ENCODE assay signal across 8 cellular contexts in genomic region chr1:230979389-230979716, GRCh38. TPM values are rescaled to one million over a fixed set of nuclear protein-coding genes. Genes with fewer than 3 reads are reported as not detected.
A peak's percentile ranks its signal among the peaks of the same experiment; 100 is the strongest.
DNase-seq lines count a peak whose midpoint lies in the region; ATAC-seq, FAIRE-seq and TF ChIP-seq lines count a peak whose summit lies in the region.

No MANE protein-coding gene starts in this region.

- BruUV-seq in GM12878 (replicated peaks; lab: Mats Ljungman, UMichigan), result TSS peak; percentile 83

- H3K27me3 Mint-ChIP-seq in activated naive CD4-positive, alpha-beta T cell treated with anti-CD3 and anti-CD28 coated beads, Interleukin-2, amount 50 U/mL, for 24 hours, result no peaks in the 10 kb centered on the region

- TF ChIP-seq RAD21 in GM12878 (IDR thresholded peaks at IDR 0.05; ENCODE audit: insufficient read depth, low read depth, low read length), result no peak

- peak overlapping the region; percentile 43 for H3K9ac ChIP-seq in GM12878 (ENCODE audit: control insufficient read depth, insufficient read depth, low read length)

- WGBS in GM12878 (ENCODE audit: insufficient coverage, insufficient replicate concordance, low lambda C conversion rate, missing lambda C conversion rate), result 3% methylated on average over 12 of the region's 12 CpGs
- 6% methylated on average over 6 of the region's 12 CpGs for WGBS in right lobe of liver (ENCODE audit: insufficient coverage, low coverage, low lambda C conversion rate, missing lambda C conversion rate)
- WGBS in transverse colon (ENCODE audit: low coverage in 1 of 2), 2 donors, result 6 to 20% methylated on average over 2 to 12 of the region's 12 CpGs

- CTCF ChIA-PET in GM12878 (lab: Yijun Ruan, JAX), result interaction anchor here (0.5 to 1.6 kb wide), 9 partner anchors 46 to 336 kb away, joined by 3 to 6 read pairs (median 4); no protein-coding TSS in a partner anchor

- H3K4me1 ChIP-seq in GM12878 (ENCODE audit: control insufficient read depth, insufficient read depth, low read length), result peaks cover 13% of the 10 kb centered on the region; the same call in 1 of the 2 replicates
- H3K4me1 ChIP-seq in right lobe of liver, result peaks cover 0 to 12% (median 5%) of the 10 kb centered on the region in 4 donors
- H3K4me1 ChIP-seq in transverse colon, result peaks cover 10 to 51% (median 33%) of the 10 kb centered on the region in 4 donors

- SMC1A ChIA-PET in GM12878 (lab: Charles Lee; ENCODE audit: uncharacterized antibody, unreplicated experiment), result interaction anchor here (0.9 to 7.2 kb wide), 7 partner anchors 9 to 112 kb away, joined by 3 to 69 read pairs (median 3); no protein-coding TSS in a partner anchor

- no peak for TF ChIP-seq EP300 in GM12878 (IDR thresholded peaks at IDR 0.05; ENCODE audit: borderline replicate concordance in 1 of 2, control insufficient read depth in 1 of 2, low read depth in 2 of 2, low read length in 2 of 2)
- TF ChIP-seq EP300 in transverse colon (IDR thresholded peaks at IDR 0.05; ENCODE audit: low read depth), result no peak

- H3K9me3 ChIP-seq in GM12878 (replicated peaks; ENCODE audit: control insufficient read depth, insufficient read depth, low read length), result no peaks in the 10 kb centered on the region
- H3K9me3 ChIP-seq in right lobe of liver, result no peaks in the 10 kb centered on the region
- no peaks in the 10 kb centered on the region for H3K9me3 ChIP-seq in transverse colon

- no peak for ATAC-seq in activated naive CD4-positive, alpha-beta T cell treated with anti-CD3 and anti-CD28 coated beads, Interleukin-2, amount 50 U/mL, for 72 hours
- no peak for ATAC-seq in GM12878
- ATAC-seq in right lobe of liver, result no peak

- H3K79me2 ChIP-seq in GM12878 (ENCODE audit: control insufficient read depth, insufficient read depth, low read length), result peaks cover 48% of the 10 kb centered on the region

- H3K27ac ChIP-seq in GM12878 (ENCODE audit: control insufficient read depth, insufficient read depth), result peak overlapping the region; percentile 58
- peak overlapping the region in 1 of 3 donors; percentile 53 for H3K27ac ChIP-seq in right lobe of liver
- peak overlapping the region; percentile 83 to 93 (median 89) for H3K27ac ChIP-seq in transverse colon

- peaks cover 2% of the 10 kb centered on the region for H3K36me3 Mint-ChIP-seq in activated naive CD4-positive, alpha-beta T cell treated with anti-CD3 and anti-CD28 coated beads, Interleukin-2, amount 50 U/mL, for 24 hours
- peaks cover 7 to 26% of the 10 kb centered on the region in 2 donors for H3K36me3 Mint-ChIP-seq in activated naive CD4-positive, alpha-beta T cell treated with anti-CD3 and anti-CD28 coated beads, Interleukin-2, amount 50 U/mL, for 72 hours

- intact Hi-C loops in GM12878 (cut with micrococcal nuclease; ENCODE audit: unreplicated experiment), result loop anchor here (2.0 to 5.0 kb wide), 3 partner anchors 63 to 337 kb away; partner anchors contain the start of gene COG2
- intact Hi-C loops in right lobe of liver (cut with DNase I), result no loop called here
- intact Hi-C loops in transverse colon (cut with DNase I; ENCODE audit: low total_unique reads), result no loop called here

- POLR2A ChIA-PET in GM12878 (lab: Charles Lee), result interaction anchor here (0.6 to 1.9 kb wide), 2 partner anchors 21 to 247 kb away, joined by 6 to 8 read pairs; no protein-coding TSS in a partner anchor

- H3K36me3 ChIP-seq in GM12878 (ENCODE audit: control insufficient read depth in 2 of 2, insufficient read depth in 2 of 2, low read length in 1 of 2), result peaks cover 0 to 4% of the 10 kb centered on the region in 2 experiments; a peak in 2 of 4 replicates
- no peaks in the 10 kb centered on the region for H3K36me3 ChIP-seq in right lobe of liver
- peaks cover 0 to 5% (median 2%) of the 10 kb centered on the region in 4 donors for H3K36me3 ChIP-seq in transverse colon

- H3K4me1 Mint-ChIP-seq in activated naive CD4-positive, alpha-beta T cell treated with anti-CD3 and anti-CD28 coated beads, Interleukin-2, amount 50 U/mL, for 24 hours, result peaks cover 33% of the 10 kb centered on the region

- H3K4me3 ChIP-seq in GM12878 (peak overlapping the region; percentile 84), right lobe of liver (peak overlapping the region; percentile 63 to 78 (median 63)), transverse colon (peak overlapping the region; percentile 44 to 95 (median 91))

- in situ Hi-C loops in GM12878 (cut with MboI), result no loop called here
- in situ Hi-C loops in transverse colon (cut with MboI; ENCODE audit: low pct_ligation_motif_present in 1 of 4, low pct_unique_long_range_greater_than_20kb in 1 of 4, low sequenced_read_pairs in 3 of 4), result no loop called here

- H4K20me1 ChIP-seq in GM12878 (ENCODE audit: control insufficient read depth, insufficient read depth), result no peaks in the 10 kb centered on the region

- H3K27ac Mint-ChIP-seq in activated naive CD4-positive, alpha-beta T cell treated with anti-CD3 and anti-CD28 coated beads, Interleukin-2, amount 50 U/mL, for 24 hours, result peak overlapping the region; percentile 95
- H3K27ac Mint-ChIP-seq in activated naive CD4-positive, alpha-beta T cell treated with anti-CD3 and anti-CD28 coated beads, Interleukin-2, amount 50 U/mL, for 72 hours, result peak overlapping the region in 1 of 2 donors; percentile 85

- RAD21 ChIA-PET in GM12878 (lab: Charles Lee; ENCODE audit: unreplicated experiment), result interaction anchor here (0.7 to 3.8 kb wide), 7 partner anchors 21 to 113 kb away, joined by 3 to 24 read pairs (median 3); no protein-coding TSS in a partner anchor

- TF ChIP-seq POLR2A in GM12878 (IDR thresholded peaks at IDR 0.05; ENCODE audit: low read depth, low read length), result no peak
- TF ChIP-seq POLR2A in right lobe of liver (IDR thresholded peaks at IDR 0.05), result no peak
- no peak for TF ChIP-seq POLR2A in transverse colon (IDR thresholded peaks at IDR 0.05)

- H3K9me3 Mint-ChIP-seq in activated naive CD4-positive, alpha-beta T cell treated with anti-CD3 and anti-CD28 coated beads, Interleukin-2, amount 50 U/mL, for 24 hours, result no peaks in the 10 kb centered on the region
- H3K9me3 Mint-ChIP-seq in activated naive CD4-positive, alpha-beta T cell treated with anti-CD3 and anti-CD28 coated beads, Interleukin-2, amount 50 U/mL, for 72 hours, result no peaks in the 10 kb centered on the region

- TF ChIP-seq CTCF in GM12878 (IDR thresholded peaks at IDR 0.05 in 2 of 3, conservative IDR thresholded peaks at IDR 0.05 in 1 of 3; ENCODE audit: control insufficient read depth in 2 of 3, extremely low read depth in 1 of 3, insufficient read depth in 1 of 3, low read depth in 3 of 3, low read length in 3 of 3), result no peak
- TF ChIP-seq CTCF in right lobe of liver (IDR thresholded peaks at IDR 0.05), result no peak
- TF ChIP-seq CTCF in transverse colon (IDR thresholded peaks at IDR 0.05), result no peak

- H3K4me3 Mint-ChIP-seq in activated naive CD4-positive, alpha-beta T cell treated with anti-CD3 and anti-CD28 coated beads, Interleukin-2, amount 50 U/mL, for 24 hours, result no peak overlapping the region

- peak overlapping the region; percentile 67 for H3K4me2 ChIP-seq in GM12878 (ENCODE audit: control insufficient read depth, insufficient read depth)

- H2AFZ ChIP-seq in GM12878 (ENCODE audit: control insufficient read depth, low read depth, low read length), result peak overlapping the region; percentile 80

- FAIRE-seq in GM12878 (lab: Jason Lieb, UNC), result no peak

- DNase-seq in activated naive CD4-positive, alpha-beta T cell treated with anti-CD3 and anti-CD28 coated beads, Interleukin-2, amount 50 U/mL, for 72 hours (ENCODE audit: low spot score in 2 of 2), result no peak
- DNase-seq in GM12878 (ENCODE audit: low read depth, low spot score) (no peak), right lobe of liver (no peak), transverse colon (no peak), NCI-H510A (lab: John Stamatoyannopoulos, UW) (no peak), NAMALWA (ENCODE audit: low spot score) (no peak), dedifferentiated amniotic fluid mesenchymal stem cell (ENCODE audit: extremely low spot score) (no peak)

- no peaks in the 10 kb centered on the region for H3K27me3 ChIP-seq in GM12878 (replicated peaks in 1 of 2; ENCODE audit: control insufficient read depth in 2 of 2, insufficient read depth in 2 of 2, low read length in 1 of 2)
- H3K27me3 ChIP-seq in right lobe of liver, result no peaks in the 10 kb centered on the region
- H3K27me3 ChIP-seq in transverse colon, result no peaks in the 10 kb centered on the region

RNA-seq across cellular contexts. Expression of gene ARV1, which starts 0.5 kb away (rescaled TPM):
- total RNA-seq in activated naive CD4-positive, alpha-beta T cell treated with anti-CD3 and anti-CD28 coated beads, Interleukin-2, amount 50 U/mL, for 72 hours, result 10 to 100 TPM; 10.6 to 15.5 TPM
- 8.5 and 9.6 TPM in 2 replicates for total RNA-seq in GM12878 (2013; cell fraction: nucleolus; rRNA removed)
- 24.8 and 25.8 TPM in 2 replicates for total RNA-seq in GM12878 (2014; rRNA removed)
- total RNA-seq in GM12878 (2014; rRNA removed; fragmentation: Illumina TruSeq; extraction: Trizol), result 29.8 and 30.1 TPM in 2 replicates
- 23.2 and 23.7 TPM in 2 replicates for total RNA-seq in GM12878 (2021)
- polyA plus RNA-seq in GM12878 (2011; ENCODE audit: low read depth), result 9.8 TPM
- polyA plus RNA-seq in GM12878 (2011; rRNA removed), result 44.0 and 57.2 TPM in 2 replicates
- 19.5 and 20.2 TPM in 2 replicates for polyA plus RNA-seq in GM12878 (2011; cell fraction: cytosol; rRNA removed)
- 17.6 and 22.8 TPM in 2 replicates for polyA plus RNA-seq in GM12878 (2011; cell fraction: nucleus; rRNA removed)
- 17.4 and 20.0 TPM in 2 replicates for polyA plus RNA-seq in GM12878 (2012)
- polyA plus RNA-seq in GM12878 (2014; fragmentation: Illumina TruSeq; extraction: Trizol), result 42.4 and 53.5 TPM in 2 replicates
- polyA plus RNA-seq in GM12878 (2014; fragmentation: Nextera tagmentation; extraction: Ambion mirVana), result 10 to 100 TPM; 23.7 to 24.0 TPM
- polyA plus RNA-seq in GM12878 (2014; rRNA removed), result 30.4 and 41.1 TPM in 2 replicates
- 10 to 100 TPM; 54.0 to 55.1 TPM for polyA plus RNA-seq in GM12878 (2016; fragmentation: Nextera tagmentation; extraction: Ambion mirVana)
- 11.6 and 14.5 TPM in 2 replicates for polyA minus RNA-seq in GM12878 (2011; rRNA and poly(A)+ RNA removed)
- 6.8 and 7.2 TPM in 2 replicates for polyA minus RNA-seq in GM12878 (2011; cell fraction: cytosol; rRNA and poly(A)+ RNA removed)
- 5.6 and 8.3 TPM in 2 replicates for polyA minus RNA-seq in GM12878 (2011; cell fraction: nucleus; rRNA and poly(A)+ RNA removed)
- 10 to 100 TPM in 5 of 6 experiments, 1 to 10 TPM in 1; 9.2 to 18.7 (median 13.4) TPM for total RNA-seq in right lobe of liver
- 10 to 100 TPM in 2 of 4 donors, 1 to 10 TPM in 2; 7.1 to 37.3 (median 18.4) TPM for total RNA-seq in transverse colon

RNA-seq across cellular contexts. Expression of gene TTC13, which starts 0.7 kb away (rescaled TPM):
- total RNA-seq in activated naive CD4-positive, alpha-beta T cell treated with anti-CD3 and anti-CD28 coated beads, Interleukin-2, amount 50 U/mL, for 72 hours, result 10 to 100 TPM; 12.6 to 18.7 TPM
- 48.0 and 48.8 TPM in 2 replicates for total RNA-seq in GM12878 (2013; cell fraction: nucleolus; rRNA removed)
- total RNA-seq in GM12878 (2014; rRNA removed) (19.7 and 19.9 TPM in 2 replicates), GM12878 (2014; rRNA removed; fragmentation: Illumina TruSeq; extraction: Trizol) (24.6 and 26.2 TPM in 2 replicates), GM12878 (2021) (25.6 and 25.9 TPM in 2 replicates), right lobe of liver (10 to 100 TPM in 1 of 6 experiments, 1 to 10 TPM in 5; 5.3 to 10.7 (median 6.2) TPM), transverse colon (100 to 1,000 TPM in 2 of 4 donors, 10 to 100 TPM in 2; 44.8 to 178 (median 117) TPM)
- polyA plus RNA-seq in GM12878 (2011; ENCODE audit: low read depth), result 5.3 TPM
- polyA plus RNA-seq in GM12878 (2011; rRNA removed) (10.2 and 14.3 TPM in 2 replicates), GM12878 (2014; fragmentation: Illumina TruSeq; extraction: Trizol) (30.8 and 35.5 TPM in 2 replicates), GM12878 (2014; fragmentation: Nextera tagmentation; extraction: Ambion mirVana) (1 to 10 TPM; 5.8 to 7.1 TPM), GM12878 (2014; rRNA removed) (23.1 and 26.5 TPM in 2 replicates), GM12878 (2016; fragmentation: Nextera tagmentation; extraction: Ambion mirVana) (10 to 100 TPM; 16.4 to 17.0 TPM)
- 4.2 and 4.8 TPM in 2 replicates for polyA plus RNA-seq in GM12878 (2011; cell fraction: cytosol; rRNA removed)
- polyA plus RNA-seq in GM12878 (2011; cell fraction: nucleus; rRNA removed), result 27.7 and 42.3 TPM in 2 replicates
- 9.3 and 10.0 TPM in 2 replicates for polyA plus RNA-seq in GM12878 (2012)
- 11.3 and 13.5 TPM in 2 replicates for polyA minus RNA-seq in GM12878 (2011; rRNA and poly(A)+ RNA removed)
- polyA minus RNA-seq in GM12878 (2011; cell fraction: cytosol; rRNA and poly(A)+ RNA removed), result 5.7 and 9.2 TPM in 2 replicates
- 14.5 and 22.4 TPM in 2 replicates for polyA minus RNA-seq in GM12878 (2011; cell fraction: nucleus; rRNA and poly(A)+ RNA removed)
